In the genomic region with DNA sequence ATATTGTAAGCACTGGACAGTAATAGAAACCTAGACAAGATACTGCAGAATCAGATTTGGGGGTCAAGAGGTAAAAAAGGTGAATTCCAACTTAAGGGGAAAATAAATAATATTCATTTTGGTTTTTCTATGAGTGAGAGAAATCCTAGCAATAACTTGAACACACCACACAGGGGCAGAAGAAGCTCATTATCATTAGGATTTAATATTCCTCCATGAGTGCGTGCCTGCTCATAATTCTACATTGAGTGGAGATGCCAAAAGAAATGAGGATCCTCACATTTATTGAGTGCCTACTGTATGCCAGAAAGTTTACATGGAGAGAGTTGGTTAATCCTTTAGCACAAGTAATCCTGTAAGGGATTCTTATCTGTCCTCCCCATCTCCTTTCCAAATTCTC, we compare ENCODE assay signal across 8 cellular contexts. TPM values are rescaled to one million over a fixed set of nuclear protein-coding genes. Genes with fewer than 3 reads are reported as not detected.
DNase-seq lines count a peak whose midpoint lies in the region; ATAC-seq and TF ChIP-seq lines count a peak whose summit lies in the region.

No MANE protein-coding gene starts in this region.

- no TSS peak for BruUV-seq in PC-9 (replicated peaks; lab: Mats Ljungman, UMichigan)
- no TSS peak for BruUV-seq in Calu3 (replicated peaks; lab: Mats Ljungman, UMichigan)

- no peaks in the 10 kb centered on the region for H3K36me3 Mint-ChIP-seq in Calu3 (ENCODE audit: insufficient read depth, unreplicated experiment)

- no peak for TF ChIP-seq POLR2A in upper lobe of left lung (IDR thresholded peaks at IDR 0.05)

- H3K27me3 Mint-ChIP-seq in Calu3 (ENCODE audit: unreplicated experiment) = peaks cover 80% of the 10 kb centered on the region

- CTCF ChIA-PET in PC-9 (lab: Charles Lee) (no interaction called here), Calu3 (lab: Charles Lee) (interaction anchor here (0.7 to 2.6 kb wide), 5 partner anchors 53 to 389 kb away, joined by 3 to 45 read pairs (median 5); no protein-coding TSS in a partner anchor)

- peak; percentile 52 for TF ChIP-seq CTCF in PC-9 (conservative IDR thresholded peaks at IDR 0.05)
- peak; percentile 49 for TF ChIP-seq CTCF in fibroblast of villous mesenchyme (IDR thresholded peaks at IDR 0.05; ENCODE audit: insufficient read depth, low read depth, low read length)
- TF ChIP-seq CTCF in upper lobe of left lung (IDR thresholded peaks at IDR 0.05) = peak in 5 of 6 experiments; percentile 9 to 61 (median 48)
- no peak for TF ChIP-seq CTCF in Calu3 (IDR thresholded peaks at IDR 0.05; ENCODE audit: unreplicated experiment)

- no peak overlapping the region for H3K4me3 Mint-ChIP-seq in Calu3 (ENCODE audit: low read depth, unreplicated experiment)

- intact Hi-C loops in PC-9 (cut with micrococcal nuclease; ENCODE audit: unreplicated experiment) (no loop called here), Calu3 (cut with micrococcal nuclease; ENCODE audit: unreplicated experiment) (loop anchor here (1.0 to 5.0 kb wide), 3 partner anchors 54 to 279 kb away; no protein-coding TSS in a partner anchor)

- H3K9me2 ChIP-seq in PC-9 (ENCODE audit: insufficient read depth) = no peaks in the 10 kb centered on the region

- H3K4me3 ChIP-seq in PC-9 = no peak overlapping the region
- no peak overlapping the region for H3K4me3 ChIP-seq in fibroblast of villous mesenchyme (ENCODE audit: low read depth, low read length)
- H3K4me3 ChIP-seq in upper lobe of left lung = no peak overlapping the region

- POLR2A ChIA-PET in PC-9 (lab: Charles Lee; ENCODE audit: unreplicated experiment) = no interaction called here

- no peaks in the 10 kb centered on the region for H4K20me1 ChIP-seq in PC-9 (ENCODE audit: insufficient read depth)

- no peak overlapping the region for H3K27ac Mint-ChIP-seq in Calu3 (ENCODE audit: unreplicated experiment)

- H3K27ac ChIP-seq in PC-9 (no peak overlapping the region), upper lobe of left lung (no peak overlapping the region)

- no peak for TF ChIP-seq EP300 in upper lobe of left lung (IDR thresholded peaks at IDR 0.05)

- H2AFZ ChIP-seq in PC-9 = no peak overlapping the region

- H3K79me2 ChIP-seq in PC-9 (ENCODE audit: low read depth) = no peaks in the 10 kb centered on the region

- H3K9me3 ChIP-seq in PC-9 (ENCODE audit: insufficient read depth, low read depth) = no peaks in the 10 kb centered on the region
- no peaks in the 10 kb centered on the region for H3K9me3 ChIP-seq in upper lobe of left lung

- no peaks in the 10 kb centered on the region for H3K4me1 Mint-ChIP-seq in Calu3 (ENCODE audit: low read depth, unreplicated experiment)

- no peaks in the 10 kb centered on the region for H3K36me3 ChIP-seq in PC-9 (ENCODE audit: low read depth)
- H3K36me3 ChIP-seq in upper lobe of left lung = no peaks in the 10 kb centered on the region

- no peak overlapping the region for H3K4me2 ChIP-seq in PC-9

- H3K4me1 ChIP-seq in PC-9 (replicated peaks; ENCODE audit: insufficient read depth) (no peaks in the 10 kb centered on the region), upper lobe of left lung (no peaks in the 10 kb centered on the region)

- DNase-seq in SIG-M5 treated with dmso at 0.1 percent for 504 hours (lab: John Stamatoyannopoulos, UW; ENCODE audit: unreplicated experiment) (peak; percentile 16), SIG-M5 (lab: John Stamatoyannopoulos, UW) (no peak), PC-9 (no peak), fibroblast of villous mesenchyme (ENCODE audit: low read depth) (peak; percentile 50), upper lobe of left lung (no peak), Calu3 (no peak), Kasumi-1 (lab: John Stamatoyannopoulos, UW) (no peak)

- no peaks in the 10 kb centered on the region for H3K9me3 Mint-ChIP-seq in Calu3 (ENCODE audit: low read depth, unreplicated experiment)

- H3K27me3 ChIP-seq in PC-9 (ENCODE audit: insufficient read depth, low read depth) (0 out of 2 replicates have a peak, but pooled peaks cover 5% of the 10 kb centered on the region), upper lobe of left lung (no peaks in the 10 kb centered on the region)

- WGBS in upper lobe of left lung, 2 donors = 16 to 35% methylated on average over 1 of the region's 1 CpG

- ATAC-seq in upper lobe of left lung (ENCODE audit: low FRiP score in 2 of 2) (peak in 1 of 2 donors; percentile 58), HG03521 (IDR thresholded peaks at IDR 0.05; ENCODE audit: unreplicated experiment) (no peak)

- H3F3A ChIP-seq in PC-9 (ENCODE audit: insufficient read depth, low read depth) = no peaks in the 10 kb centered on the region

RNA-seq across cellular contexts. Expression of gene C14orf132, which starts 40.5 kb away (rescaled TPM):
- total RNA-seq in PC-9 (2021) (not detected in 2 replicates), fibroblast of villous mesenchyme (20.6 and 22.9 TPM in 2 replicates), upper lobe of left lung (10 to 100 TPM; 36.7 to 64.6 (median 59.6) TPM), Calu3 (2022) (1.3 and 2.6 TPM in 2 replicates)

Comparison
In these comparisons a context has a peak if more than half of its experiments do, and no peak if none do; other contexts are left out.
1. DNase-seq: peak in SIG-M5 treated with dmso at 0.1 percent for 504 hours (single experiment) and fibroblast of villous mesenchyme (single experiment); none in SIG-M5 (single experiment), PC-9 (0 of 2), upper lobe of left lung (0 of 2), Calu3 (single experiment) and Kasumi-1 (0 of 2).